ENCODE assay signal across 8 cellular contexts in genomic region chr7:138002096-138002827, GRCh38. TPM values are rescaled to one million over a fixed set of nuclear protein-coding genes. Genes with fewer than 3 reads are reported as not detected.
DNase-seq lines count a peak whose midpoint lies in the region; ATAC-seq, FAIRE-seq and TF ChIP-seq lines count a peak whose summit lies in the region.

No MANE protein-coding gene starts in this region.

- H3K4me1 ChIP-seq in adipocyte (ENCODE audit: control insufficient read depth, insufficient read depth, low read length) (peaks cover 24% of the 10 kb centered on the region), cardiac muscle cell (ENCODE audit: low read depth) (peaks cover 26% of the 10 kb centered on the region), pancreas (peaks cover 0 to 9% (median 7%) of the 10 kb centered on the region in 3 donors), tibial artery (peaks cover 0 to 34% (median 20%) of the 10 kb centered on the region in 4 donors)

- WGBS in pancreas, 2 donors, result 2 to 3% methylated on average over 28 of the region's 28 CpGs

- H3K27ac ChIP-seq in cardiac muscle cell (peak overlapping the region; percentile 91), pancreas (peak overlapping the region; percentile 89 to 96 (median 93)), tibial artery (peak overlapping the region; percentile 87 to 96)

- TF ChIP-seq CTCF in GM12865 (IDR thresholded peaks at IDR 0.05; ENCODE audit: insufficient read depth, low read depth, low read length, missing control alignments) (peak; percentile 81), cardiac muscle cell (IDR thresholded peaks at IDR 0.05; ENCODE audit: low read depth, low read length) (peak; percentile 93), pancreas (IDR thresholded peaks at IDR 0.05) (peak; percentile 80 to 95 (median 85)), tibial artery (IDR thresholded peaks at IDR 0.05) (peak; percentile 82 to 86)

- DNase-seq in GM12865 (ENCODE audit: low read depth) (peak; percentile 100), NCI-H1417 (lab: John Stamatoyannopoulos, UW) (peak; percentile 99 to 100 (median 100)), SW 1271 (lab: John Stamatoyannopoulos, UW) (peak; percentile 93 to 99), adipocyte (ENCODE audit: low read depth) (peak; percentile 100), cardiac muscle cell (ENCODE audit: low read depth in 1 of 2, low spot score in 1 of 2) (peak; percentile 100), pancreas (peak; percentile 97 to 100 (median 99)), tibial artery (peak; percentile 98 to 100)

- peak; percentile 97 for ATAC-seq in HG02798 (IDR thresholded peaks at IDR 0.05; ENCODE audit: poor library complexity, unreplicated experiment)
- peak; percentile 91 to 97 (median 92) for ATAC-seq in pancreas

- FAIRE-seq in pancreas (lab: Jason Lieb, UNC), result peak; percentile 98

- H3K4me3 ChIP-seq in GM12865 (ENCODE audit: low read depth, low read length) (peak overlapping the region; percentile 68), adipocyte (ENCODE audit: low read length) (peak overlapping the region; percentile 97), cardiac muscle cell (peak overlapping the region; percentile 64), pancreas (peak overlapping the region; percentile 69 to 97 (median 90)), tibial artery (peak overlapping the region; percentile 94 to 97)

- H3K27me3 ChIP-seq in adipocyte (replicated peaks; ENCODE audit: control insufficient read depth, insufficient read depth, low read length) (no peaks in the 10 kb centered on the region), cardiac muscle cell (no peaks in the 10 kb centered on the region), pancreas (no peaks in the 10 kb centered on the region), tibial artery (no peaks in the 10 kb centered on the region)

- H3K9me3 ChIP-seq in adipocyte (ENCODE audit: control insufficient read depth, low read length), result no peaks in the 10 kb centered on the region
- no peaks in the 10 kb centered on the region for H3K9me3 ChIP-seq in cardiac muscle cell (ENCODE audit: low read depth)
- no peaks in the 10 kb centered on the region for H3K9me3 ChIP-seq in pancreas
- no peaks in the 10 kb centered on the region for H3K9me3 ChIP-seq in tibial artery

- intact Hi-C loops in pancreas (cut with DNase I) (loop anchor here in 1 of 3 donors (5.0 kb wide), 1 partner anchor 95 kb away; no protein-coding TSS in a partner anchor), tibial artery (cut with DNase I; ENCODE audit: low total_unique reads) (no loop called here)

- H3K9ac ChIP-seq in adipocyte (ENCODE audit: low read length), result peak overlapping the region; percentile 96

- H3K36me3 ChIP-seq in adipocyte (ENCODE audit: control insufficient read depth, insufficient read depth, low read length, severe bottlenecking), result no peaks in the 10 kb centered on the region
- H3K36me3 ChIP-seq in cardiac muscle cell, result no peaks in the 10 kb centered on the region
- no peaks in the 10 kb centered on the region for H3K36me3 ChIP-seq in pancreas
- no peaks in the 10 kb centered on the region for H3K36me3 ChIP-seq in tibial artery

RNA-seq across cellular contexts. Expression of gene CREB3L2, which starts 0.4 kb away (rescaled TPM):
- 15.8 and 24.3 TPM in 2 replicates for total RNA-seq in cardiac muscle cell
- polyA plus RNA-seq in cardiac muscle cell, result 22.1 and 25.5 TPM in 2 replicates
- total RNA-seq in pancreas, result 10 to 100 TPM; 21.3 to 38.4 (median 32.3) TPM
- 10 to 100 TPM in 1 of 2 donors, 1 to 10 TPM in 1; 6.6 to 10.4 TPM for polyA plus RNA-seq in pancreas

Comparison
In these comparisons a context has a peak if more than half of its experiments do, and no peak if none do; other contexts are left out.
1. Peak in every context shown above with its lines: DNase-seq, ATAC-seq, H3K4me3 ChIP-seq and H3K27ac ChIP-seq.